ENCODE assay signal across 7 cellular contexts in the genomic region with DNA sequence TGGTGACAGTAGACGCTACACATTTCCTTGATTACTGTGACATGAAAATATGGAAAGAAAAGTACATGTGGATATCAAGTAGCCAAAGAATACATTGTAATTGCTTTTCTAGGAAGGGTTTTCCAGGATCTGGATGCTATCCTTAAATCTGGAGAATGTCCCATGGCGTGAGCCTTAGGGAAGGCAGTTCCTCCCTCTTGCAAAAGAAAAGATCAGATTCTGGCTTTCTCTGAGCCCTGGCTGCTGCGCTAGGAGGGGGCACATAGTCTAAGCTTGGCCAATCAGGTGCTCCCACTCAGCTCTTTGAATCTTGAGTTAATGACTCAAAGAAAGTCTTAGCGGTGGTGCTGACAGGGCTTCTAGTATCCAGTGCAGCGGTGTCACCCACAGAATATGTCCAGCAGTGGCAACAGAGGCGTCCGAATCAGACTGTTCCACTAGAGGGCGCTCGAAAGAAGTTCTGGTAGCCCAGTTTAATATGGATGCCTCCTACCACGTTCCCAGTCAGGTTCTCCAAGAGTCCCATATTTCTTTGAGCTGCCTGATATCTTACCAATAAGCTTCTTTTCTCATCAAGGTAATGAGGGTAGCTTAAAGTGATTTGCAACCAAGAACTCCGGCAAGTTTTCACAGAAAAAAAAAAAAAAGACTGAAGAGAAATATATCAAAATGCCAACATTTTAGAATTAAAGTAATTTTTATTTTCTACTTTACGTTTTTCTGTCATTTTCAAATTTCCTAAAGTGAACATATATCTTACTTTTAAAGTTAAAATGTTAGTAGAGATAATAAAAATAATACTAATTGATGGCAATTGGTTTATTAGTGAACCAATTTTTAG.
DNase-seq lines count a peak whose midpoint lies in the region; ATAC-seq and TF ChIP-seq lines count a peak whose summit lies in the region.

No MANE protein-coding gene starts in this region.

- TF ChIP-seq CTCF in GM12874 (IDR thresholded peaks at IDR 0.05; ENCODE audit: insufficient read depth, low read depth, low read length) = peak; percentile 63
- TF ChIP-seq CTCF in Panc1 (IDR thresholded peaks at IDR 0.05) = peak; percentile 75
- TF ChIP-seq CTCF in fibroblast of the aortic adventitia (IDR thresholded peaks at IDR 0.05; ENCODE audit: insufficient read depth, low read length) = peak; percentile 81
- peak in 2 of 3 experiments; percentile 35 to 55 for TF ChIP-seq CTCF in testis (IDR thresholded peaks at IDR 0.05)

- in situ Hi-C loops in Panc1 (cut with HindIII; ENCODE audit: low pct_unique_long_range_greater_than_20kb, low sequenced_read_pairs) = no loop called here

- intact Hi-C loops in Panc1 (cut with micrococcal nuclease; ENCODE audit: unreplicated experiment) (loop anchor here (5.0 kb wide), 1 partner anchor 236 kb away; no protein-coding TSS in a partner anchor), testis (cut with DNase I; ENCODE audit: low total_unique reads) (no loop called here)

- WGBS in testis, 2 donors = 24 to 53% methylated on average over 11 to 12 of the region's 12 CpGs

- POLR2A ChIA-PET in Panc1 (lab: Charles Lee) = no interaction called here

- H3K36me3 ChIP-seq in Panc1 (ENCODE audit: control insufficient read depth, insufficient read depth, low read length) = no peaks in the 10 kb centered on the region
- H3K36me3 ChIP-seq in testis (ENCODE audit: low read depth, missing control alignments) = no peaks in the 10 kb centered on the region

- H3K4me1 ChIP-seq in Panc1 (ENCODE audit: control insufficient read depth, insufficient read depth, low read length) (no peaks in the 10 kb centered on the region), testis (no peaks in the 10 kb centered on the region)

- H3K27me3 ChIP-seq in Panc1 (ENCODE audit: control insufficient read depth, insufficient read depth, low read length) (no peaks in the 10 kb centered on the region), testis (no peaks in the 10 kb centered on the region)

- no TSS peak for BruUV-seq in Panc1 (replicated peaks; lab: Mats Ljungman, UMichigan)

- CTCF ChIA-PET in Panc1 (lab: Charles Lee) = interaction anchor here (0.6 kb wide), 1 partner anchor 371 kb away, joined by 4 read pairs; no protein-coding TSS in a partner anchor

- peak; percentile 97 for DNase-seq in HT-29 (ENCODE audit: low spot score)
- DNase-seq in Panc1 (ENCODE audit: low read depth, low spot score) = peak; percentile 32
- DNase-seq in activated T-cell treated with anti-CD3 and anti-CD28 coated beads, Interleukin-2, amount 50 U/mL, for 48 hours = peak; percentile 80 to 81
- peak; percentile 81 for DNase-seq in fibroblast of the aortic adventitia (ENCODE audit: low read depth)
- DNase-seq in occipital lobe (lab: John Stamatoyannopoulos, UW) = peak; percentile 3
- peak; percentile 86 for DNase-seq in testis

- H3K4me3 ChIP-seq in Panc1 (ENCODE audit: low read depth in 2 of 2, low read length in 2 of 2) (no peak overlapping the region), fibroblast of the aortic adventitia (ENCODE audit: low read depth, low read length) (no peak overlapping the region), testis (no peak overlapping the region)

- H3K9me3 ChIP-seq in Panc1 (ENCODE audit: control insufficient read depth, insufficient read depth, low read depth, low read length) = no peaks in the 10 kb centered on the region
- no peaks in the 10 kb centered on the region for H3K9me3 ChIP-seq in testis

- peak; percentile 88 for ATAC-seq in Panc1

- no peak overlapping the region for H3K27ac ChIP-seq in Panc1 (ENCODE audit: low read length)
- no peak overlapping the region for H3K27ac ChIP-seq in testis

- TF ChIP-seq POLR2A in testis (IDR thresholded peaks at IDR 0.05) = no peak

Comparison
In these comparisons a context has a peak if more than half of its experiments do, and no peak if none do; other contexts are left out.
1. DNase-seq: peak in every context shown above with its lines; median percentile 97 in HT-29; 86 in testis; 81 in fibroblast of the aortic adventitia; 80 in activated T-cell treated with anti-CD3 and anti-CD28 coated beads, Interleukin-2, amount 50 U/mL, for 48 hours; 32 in Panc1; 3 in occipital lobe.